ENCODE assay signal across 1 cellular context in genomic region chrX:63408050-63408449, GRCh38.
TF ChIP-seq lines count a peak whose summit lies in the region.

No MANE protein-coding gene starts in this region.

TF ChIP-seq in WTC11, 78 proteins besides CTCF, POLR2A, EP300 and RAD21 (continued from another document):
- no peak for TF ChIP-seq ESRRA (CRISPR knock-in tag; IDR thresholded peaks at IDR 0.05; ENCODE audit: borderline replicate concordance)
- no peak for TF ChIP-seq USF2 (CRISPR knock-in tag; IDR thresholded peaks at IDR 0.05)
- no peak for TF ChIP-seq AR (CRISPR knock-in tag; IDR thresholded peaks at IDR 0.05)
- no peak for TF ChIP-seq KAT7 (CRISPR knock-in tag; IDR thresholded peaks at IDR 0.05; ENCODE audit: borderline replicate concordance)
- TF ChIP-seq ZNF671 (CRISPR knock-in tag; IDR thresholded peaks at IDR 0.05) = no peak
- no peak for TF ChIP-seq HMGA2 (CRISPR knock-in tag; IDR thresholded peaks at IDR 0.05)
- TF ChIP-seq TP53 (CRISPR knock-in tag; IDR thresholded peaks at IDR 0.05) = no peak
- TF ChIP-seq ZNF423 (CRISPR knock-in tag; IDR thresholded peaks at IDR 0.05) = no peak
- TF ChIP-seq PRRX2 (CRISPR knock-in tag; IDR thresholded peaks at IDR 0.05) = no peak
